25 cellular contexts compared by ENCODE assay signal in genomic region chr9:2262371-2262770, GRCh38.
"Had no signal": no experiment of that assay in that cellular context is flagged by ENCODE, and none has a peak within 500 bp of the region (broad histone marks: within the 10 kb centered on the region; RNA-seq: fewer than 3 reads in every experiment).

No MANE protein-coding gene starts in this region.

- H3K4me3 ChIP-seq: Peyer's patch, SJCRH30 had no signal

- ATAC-seq: activated CD8-positive, alpha-beta T cell treated with anti-CD3 and anti-CD28 coated beads for 36 hours; activated T-cell treated with anti-CD3 and anti-CD28 coated beads, Interleukin-2, amount 50 U/mL, for 72 hours had no signal

- H3K36me3 Mint-ChIP-seq: activated naive CD4-positive, alpha-beta T cell treated with anti-CD3 and anti-CD28 coated beads, Interleukin-2, amount 10 ng/mL, durations not matched to agents 7 days and 5 days; activated naive CD8-positive, alpha-beta T cell treated with anti-CD3 and anti-CD28 coated beads for 36 hours had no signal

- H3K4me1 ChIP-seq: Peyer's patch had no signal

- H3K27me3 ChIP-seq: Peyer's patch, SJCRH30 had no signal

- H3K9me2 ChIP-seq: SK-N-SH had no signal

- H3K4me2 ChIP-seq: SK-N-SH had no signal

- H3K27ac Mint-ChIP-seq: activated CD8-positive, alpha-beta T cell treated with anti-CD3 and anti-CD28 coated beads for 36 hours; activated naive CD4-positive, alpha-beta T cell treated with anti-CD3 and anti-CD28 coated beads, Interleukin-2, amount 10 ng/mL, durations not matched to agents 7 days and 5 days; activated naive CD8-positive, alpha-beta T cell treated with anti-CD3 and anti-CD28 coated beads for 36 hours; activated T-cell treated with anti-CD3 and anti-CD28 coated beads, Interleukin-2, amount 50 U/mL, for 72 hours; activated T-helper 2 cell treated with anti-CD3 and anti-CD28 coated beads, Interferon-gamma antibody, Interleukin-2, Interleukin-4, amounts not matched to agents 10 μg/mL and 5 μg/mL and 100 μg/mL, durations not matched to agents 14 hours and 24 hours and 36 hours had no signal

- DNase-seq: activated CD4-positive, alpha-beta T cell treated with anti-CD3 and anti-CD28 coated beads for 4 hours; activated CD8-positive, alpha-beta memory T cell treated with anti-CD3 and anti-CD28 coated beads, Interleukin-2, amount 50 U/mL, for 4 hours; activated CD8-positive, alpha-beta T cell treated with anti-CD3 and anti-CD28 coated beads for 36 hours; activated gamma-delta T cell treated with Interleukin-2 at 50 U/mL for 16 hours; activated naive CD4-positive, alpha-beta T cell treated with anti-CD3 and anti-CD28 coated beads, Interleukin-2, amount 10 ng/mL, durations not matched to agents 7 days and 5 days; activated naive CD8-positive, alpha-beta T cell treated with anti-CD3 and anti-CD28 coated beads for 36 hours; activated T-cell treated with anti-CD3 and anti-CD28 coated beads, Interleukin-2, amount 50 U/mL, for 72 hours; aorta; central memory CD4-positive, alpha-beta T cell; KBM-7; NCI-H1048; NCI-H1417 treated with DMSO at 0.1 percent for 48 hours; NCI-H1694; NCI-H2029; NCI-H345; NCI-H510A; NCI-H526 treated with DMSO at 0.1 percent for 48 hours; Peyer's patch; Right ventricle myocardium superior; SJCRH30; SK-N-SH; T-helper 1 cell; WERI-Rb-1 had no signal

- H3K9me3 Mint-ChIP-seq: activated CD8-positive, alpha-beta T cell treated with anti-CD3 and anti-CD28 coated beads for 36 hours; activated naive CD4-positive, alpha-beta T cell treated with anti-CD3 and anti-CD28 coated beads, Interleukin-2, amount 10 ng/mL, durations not matched to agents 7 days and 5 days; activated naive CD8-positive, alpha-beta T cell treated with anti-CD3 and anti-CD28 coated beads for 36 hours; activated T-cell treated with anti-CD3 and anti-CD28 coated beads, Interleukin-2, amount 50 U/mL, for 72 hours; activated T-helper 2 cell treated with anti-CD3 and anti-CD28 coated beads, Interferon-gamma antibody, Interleukin-2, Interleukin-4, amounts not matched to agents 10 μg/mL and 5 μg/mL and 100 μg/mL, durations not matched to agents 14 hours and 24 hours and 36 hours had no signal

- H3K9ac ChIP-seq: SK-N-SH had no signal

- H3K4me1 Mint-ChIP-seq: activated naive CD4-positive, alpha-beta T cell treated with anti-CD3 and anti-CD28 coated beads, Interleukin-2, amount 10 ng/mL, durations not matched to agents 7 days and 5 days; activated naive CD8-positive, alpha-beta T cell treated with anti-CD3 and anti-CD28 coated beads for 36 hours had no signal

- H3K9me3 ChIP-seq: Peyer's patch, SJCRH30, SK-N-SH had no signal

- H3K27ac ChIP-seq: Peyer's patch, RWPE1, SJCRH30, WERI-Rb-1 had no signal

- H3K27me3 Mint-ChIP-seq: activated CD8-positive, alpha-beta T cell treated with anti-CD3 and anti-CD28 coated beads for 36 hours had no signal

- H3K36me3 ChIP-seq: Peyer's patch, SJCRH30, WERI-Rb-1 had no signal

- H3K4me3 Mint-ChIP-seq: activated CD8-positive, alpha-beta T cell treated with anti-CD3 and anti-CD28 coated beads for 36 hours; activated naive CD4-positive, alpha-beta T cell treated with anti-CD3 and anti-CD28 coated beads, Interleukin-2, amount 10 ng/mL, durations not matched to agents 7 days and 5 days; activated naive CD8-positive, alpha-beta T cell treated with anti-CD3 and anti-CD28 coated beads for 36 hours; activated T-cell treated with anti-CD3 and anti-CD28 coated beads, Interleukin-2, amount 50 U/mL, for 72 hours had no signal
